Comparison of ENCODE assay signal across 25 cellular contexts in genomic region chr1:242872521-242872920, GRCh38.
"Had no signal": no experiment of that assay in that cellular context is flagged by ENCODE, and none has a peak within 500 bp of the region (broad histone marks: within the 10 kb centered on the region; RNA-seq: fewer than 3 reads in every experiment).

No MANE protein-coding gene starts in this region.

- H3K4me3 ChIP-seq: pancreas, prostate gland, right lobe of liver, sigmoid colon, stomach, thoracic aorta, thyroid gland, tibial nerve, upper lobe of left lung, vagina had no signal

- H3K36me3 ChIP-seq: neutrophil, pancreas, prostate gland, right lobe of liver, sigmoid colon, stomach, thoracic aorta, thyroid gland, tibial nerve, upper lobe of left lung, vagina had no signal

- H3K27me3 ChIP-seq: neutrophil, pancreas, right lobe of liver, sigmoid colon, stomach, thyroid gland, tibial nerve, upper lobe of left lung, vagina had no signal

- H3K4me1 ChIP-seq: pancreas, prostate gland, right lobe of liver, sigmoid colon, stomach, thyroid gland, tibial nerve, upper lobe of left lung, vagina had no signal

- H3K9me3 ChIP-seq: neutrophil, pancreas, prostate gland, right lobe of liver, sigmoid colon, stomach, thoracic aorta, thyroid gland, tibial nerve, upper lobe of left lung, vagina had no signal

- DNase-seq: nephron progenitor cell; nucleus accumbens; pancreas; retina; right cardiac atrium; right lobe of liver; sigmoid colon; small intestine; stimulated activated CD4-positive, alpha-beta T cell treated with anti-CD3 and anti-CD28 coated beads, Interleukin-15, amount 100 ng/mL, for 24 hours; stimulated activated CD4-positive, alpha-beta T cell treated with anti-CD3 and anti-CD28 coated beads, Interleukin-2, amount 100 ng/mL, for 24 hours; stimulated activated CD4-positive, alpha-beta T cell treated with anti-CD3 and anti-CD28 coated beads, Interleukin-2, amount 100 ng/mL, for 48 hours; stimulated activated CD4-positive, alpha-beta T cell treated with anti-CD3 and anti-CD28 coated beads, Interleukin-4, amount 100 ng/mL, for 24 hours; stimulated activated naive B cell treated with anti-CD40 and anti-IgM and Interleukin-4, amounts not matched to agents 10 μg/mL and 1 μg/mL and 100 μg/mL, for 72 hours; stimulated activated naive CD4-positive, alpha-beta T cell treated with Interleukin-2 at 50 U/mL for 16 hours; stomach; thyroid gland; trophoblast cell; upper lobe of left lung had no signal

- ATAC-seq: natural killer cell treated with Interleukin-12 subunit alpha and Interleukin-12 subunit beta and Interleukin-15 and Interleukin-18, amount 100 ng/mL, for 72 hours; pancreas; right lobe of liver; stimulated activated effector memory CD8-positive, alpha-beta T cell treated with anti-CD3 and anti-CD28 coated beads, Interleukin-12 subunit alpha, Interleukin-12 subunit beta, amount 100 ng/mL, for 72 hours; stimulated activated naive B cell treated with anti-CD40 and anti-IgM and Interleukin-4, amounts not matched to agents 10 μg/mL and 1 μg/mL and 100 μg/mL, for 72 hours had no signal

- H3K27ac ChIP-seq: neutrophil, pancreas, prostate gland, right lobe of liver, sigmoid colon, stomach, thoracic aorta, thyroid gland, tibial nerve, upper lobe of left lung, vagina had no signal
